18 cellular contexts compared by ENCODE assay signal in genomic region chr4:107213880-107214279, GRCh38.
A peak's percentile ranks its signal among the peaks of the same experiment; 100 is the strongest.
DNase-seq lines count a peak whose midpoint lies in the region; ATAC-seq and TF ChIP-seq lines count a peak whose summit lies in the region.
"Had no signal": no experiment of that assay in that cellular context is flagged by ENCODE, and none has a peak within 500 bp of the region (broad histone marks: within the 10 kb centered on the region; RNA-seq: fewer than 3 reads in every experiment).

No MANE protein-coding gene starts in this region.

- H3K4me1 ChIP-seq in SK-N-SH (ENCODE audit: control insufficient read depth in 1 of 2, insufficient read depth in 2 of 2, low read depth in 1 of 2, low read length in 1 of 2) (peaks cover 27 to 36% of the 10 kb centered on the region in 2 experiments), smooth muscle cell (ENCODE audit: low read depth) (no peaks in the 10 kb centered on the region)

- POLR2A ChIA-PET in SK-N-SH (lab: Yijun Ruan, JAX): no interaction called here

- H3K9me3 ChIP-seq in SK-N-SH (no peaks in the 10 kb centered on the region), smooth muscle cell (replicated peaks; ENCODE audit: low read depth) (no peaks in the 10 kb centered on the region)
- H3K9me3 ChIP-seq: BE2C had no signal

- no peak for TF ChIP-seq CTCF in SK-N-SH (IDR thresholded peaks at IDR 0.05)
- TF ChIP-seq CTCF in smooth muscle cell (IDR thresholded peaks at IDR 0.05; ENCODE audit: borderline replicate concordance, insufficient read depth, poor library complexity, severe bottlenecking): no peak

- H3K36me3 ChIP-seq in SK-N-SH (replicated peaks in 1 of 2; ENCODE audit: control insufficient read depth in 1 of 2, insufficient read depth in 2 of 2, low read length in 1 of 2) (no peaks in the 10 kb centered on the region), smooth muscle cell (ENCODE audit: low read depth) (no peaks in the 10 kb centered on the region)
- H3K36me3 ChIP-seq: BE2C had no signal

- DNase-seq in EL: peak; percentile 61
- no peak for DNase-seq in SK-N-SH
- DNase-seq in fibroblast of peridontal ligament (ENCODE audit: extremely low read depth): peak; percentile 46
- no peak for DNase-seq in smooth muscle cell (lab: John Stamatoyannopoulos, UW; ENCODE audit: unreplicated experiment)
- DNase-seq in DMS79 treated with DMSO at 0.1 percent for 48 hours (lab: John Stamatoyannopoulos, UW): no peak
- no peak for DNase-seq in stimulated activated CD4-positive, alpha-beta T cell treated with anti-CD3 and anti-CD28 coated beads, Interleukin-2, amount 100 ng/mL, for 48 hours
- DNase-seq: Calu3; CD4-positive, alpha-beta memory T cell; GDM1; H7; NCI-H1105; NCI-H1694; NCI-H2227 treated with DMSO at 0.1 percent for 48 hours had no signal

- no peaks in the 10 kb centered on the region for H4K20me1 ChIP-seq in SK-N-SH (ENCODE audit: insufficient read depth)
- H4K20me1 ChIP-seq in smooth muscle cell (ENCODE audit: low read depth): no peaks in the 10 kb centered on the region

- WGBS in SK-N-SH (ENCODE audit: low lambda C conversion rate): 6% methylated on average over 2 of the region's 2 CpGs
- WGBS in smooth muscle cell (ENCODE audit: low lambda C conversion rate): 80% methylated on average over 2 of the region's 2 CpGs

- ATAC-seq in HG03025 (IDR thresholded peaks at IDR 0.05; ENCODE audit: low FRiP score, unreplicated experiment): no peak
- ATAC-seq: Panc1, Right ventricle myocardium inferior had no signal

- peaks cover 23% of the 10 kb centered on the region for H3F3A ChIP-seq in SK-N-SH (replicated peaks; ENCODE audit: insufficient read depth)
- H3F3A ChIP-seq in smooth muscle cell (ENCODE audit: low read depth): no peaks in the 10 kb centered on the region

- H3K27me3 ChIP-seq in SK-N-SH (ENCODE audit: insufficient read depth) (no peaks in the 10 kb centered on the region), smooth muscle cell (ENCODE audit: low read depth) (no peaks in the 10 kb centered on the region)
- H3K27me3 ChIP-seq: BE2C had no signal

- H3K27ac ChIP-seq in SK-N-SH (ENCODE audit: low read depth in 2 of 2, low read length in 1 of 2): peak overlapping the region; percentile 83 to 100
- H3K27ac ChIP-seq in smooth muscle cell (ENCODE audit: low read depth): peak overlapping the region; percentile 20
- H3K27ac ChIP-seq: SK-N-MC had no signal

- H3K9ac ChIP-seq in SK-N-SH: no peak overlapping the region
- H3K9ac ChIP-seq in smooth muscle cell (ENCODE audit: low read depth): no peak overlapping the region

- H3K4me3 ChIP-seq in SK-N-SH (ENCODE audit: low read depth in 2 of 2, low read length in 1 of 2) (no peak overlapping the region; a peak in 1 of 4 replicates), smooth muscle cell (no peak overlapping the region)
- H3K4me3 ChIP-seq: SK-N-MC had no signal

- H3K4me2 ChIP-seq in SK-N-SH: peak overlapping the region; percentile 29; the same call in 1 of the 2 replicates
- peak overlapping the region; percentile 20 for H3K4me2 ChIP-seq in smooth muscle cell

- no peak for TF ChIP-seq RAD21 in SK-N-SH (IDR thresholded peaks at IDR 0.05; ENCODE audit: low read length)

- peak in 1 of 2 experiments; percentile 39; a peak in 1 of 4 replicates for TF ChIP-seq EP300 in SK-N-SH (IDR thresholded peaks at IDR 0.05; ENCODE audit: borderline replicate concordance in 1 of 2, low read depth in 1 of 2, low read length in 1 of 2)

- H3K79me2 ChIP-seq in SK-N-SH (ENCODE audit: insufficient read depth): no peaks in the 10 kb centered on the region
- H3K79me2 ChIP-seq in smooth muscle cell (ENCODE audit: low read depth): peaks cover 5% of the 10 kb centered on the region

- H2AFZ ChIP-seq in SK-N-SH (ENCODE audit: low read depth): peak overlapping the region; percentile 39; the same call in 1 of the 2 replicates
- no peak overlapping the region for H2AFZ ChIP-seq in smooth muscle cell (ENCODE audit: low read depth)

- H3K9me2 ChIP-seq in SK-N-SH: no peaks in the 10 kb centered on the region

- CTCF ChIA-PET in SK-N-SH (lab: Yijun Ruan, JAX): no interaction called here

TF ChIP-seq in SK-N-SH, 30 proteins besides CTCF, POLR2A, EP300 and RAD21 (continues in another document):
- no peak for TF ChIP-seq SIN3A (IDR thresholded peaks at IDR 0.05; ENCODE audit: borderline replicate concordance, low read depth, low read length)
- TF ChIP-seq MEF2A (IDR thresholded peaks at IDR 0.05; ENCODE audit: borderline replicate concordance, low read depth): peak; percentile 16
- TF ChIP-seq IRF3 (IDR thresholded peaks at IDR 0.05; ENCODE audit: low read depth, low read length): no peak
- TF ChIP-seq, protein P1, sequence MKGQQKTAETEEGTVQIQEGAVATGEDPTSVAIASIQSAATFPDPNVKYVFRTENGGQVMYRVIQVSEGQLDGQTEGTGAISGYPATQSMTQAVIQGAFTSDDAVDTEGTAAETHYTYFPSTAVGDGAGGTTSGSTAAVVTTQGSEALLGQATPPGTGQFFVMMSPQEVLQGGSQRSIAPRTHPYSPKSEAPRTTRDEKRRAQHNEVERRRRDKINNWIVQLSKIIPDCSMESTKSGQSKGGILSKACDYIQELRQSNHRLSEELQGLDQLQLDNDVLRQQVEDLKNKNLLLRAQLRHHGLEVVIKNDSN (IDR thresholded peaks at IDR 0.05; ENCODE audit: borderline replicate concordance, low read depth): no peak
- TF ChIP-seq, protein P2, sequence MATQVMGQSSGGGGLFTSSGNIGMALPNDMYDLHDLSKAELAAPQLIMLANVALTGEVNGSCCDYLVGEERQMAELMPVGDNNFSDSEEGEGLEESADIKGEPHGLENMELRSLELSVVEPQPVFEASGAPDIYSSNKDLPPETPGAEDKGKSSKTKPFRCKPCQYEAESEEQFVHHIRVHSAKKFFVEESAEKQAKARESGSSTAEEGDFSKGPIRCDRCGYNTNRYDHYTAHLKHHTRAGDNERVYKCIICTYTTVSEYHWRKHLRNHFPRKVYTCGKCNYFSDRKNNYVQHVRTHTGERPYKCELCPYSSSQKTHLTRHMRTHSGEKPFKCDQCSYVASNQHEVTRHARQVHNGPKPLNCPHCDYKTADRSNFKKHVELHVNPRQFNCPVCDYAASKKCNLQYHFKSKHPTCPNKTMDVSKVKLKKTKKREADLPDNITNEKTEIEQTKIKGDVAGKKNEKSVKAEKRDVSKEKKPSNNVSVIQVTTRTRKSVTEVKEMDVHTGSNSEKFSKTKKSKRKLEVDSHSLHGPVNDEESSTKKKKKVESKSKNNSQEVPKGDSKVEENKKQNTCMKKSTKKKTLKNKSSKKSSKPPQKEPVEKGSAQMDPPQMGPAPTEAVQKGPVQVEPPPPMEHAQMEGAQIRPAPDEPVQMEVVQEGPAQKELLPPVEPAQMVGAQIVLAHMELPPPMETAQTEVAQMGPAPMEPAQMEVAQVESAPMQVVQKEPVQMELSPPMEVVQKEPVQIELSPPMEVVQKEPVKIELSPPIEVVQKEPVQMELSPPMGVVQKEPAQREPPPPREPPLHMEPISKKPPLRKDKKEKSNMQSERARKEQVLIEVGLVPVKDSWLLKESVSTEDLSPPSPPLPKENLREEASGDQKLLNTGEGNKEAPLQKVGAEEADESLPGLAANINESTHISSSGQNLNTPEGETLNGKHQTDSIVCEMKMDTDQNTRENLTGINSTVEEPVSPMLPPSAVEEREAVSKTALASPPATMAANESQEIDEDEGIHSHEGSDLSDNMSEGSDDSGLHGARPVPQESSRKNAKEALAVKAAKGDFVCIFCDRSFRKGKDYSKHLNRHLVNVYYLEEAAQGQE (IDR thresholded peaks at IDR 0.05; ENCODE audit: low read depth, low read length): no peak
- TF ChIP-seq, protein P3, sequence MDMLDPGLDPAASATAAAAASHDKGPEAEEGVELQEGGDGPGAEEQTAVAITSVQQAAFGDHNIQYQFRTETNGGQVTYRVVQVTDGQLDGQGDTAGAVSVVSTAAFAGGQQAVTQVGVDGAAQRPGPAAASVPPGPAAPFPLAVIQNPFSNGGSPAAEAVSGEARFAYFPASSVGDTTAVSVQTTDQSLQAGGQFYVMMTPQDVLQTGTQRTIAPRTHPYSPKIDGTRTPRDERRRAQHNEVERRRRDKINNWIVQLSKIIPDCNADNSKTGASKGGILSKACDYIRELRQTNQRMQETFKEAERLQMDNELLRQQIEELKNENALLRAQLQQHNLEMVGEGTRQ (IDR thresholded peaks at IDR 0.05; ENCODE audit: borderline replicate concordance, low read depth, low read length): no peak
- peak; percentile 53 for TF ChIP-seq TEAD4 (IDR thresholded peaks at IDR 0.05; ENCODE audit: borderline replicate concordance, insufficient read depth)
- TF ChIP-seq CHD2 (IDR thresholded peaks at IDR 0.05; ENCODE audit: low read length, partially characterized antibody): no peak
- no peak for TF ChIP-seq NRF1 (IDR thresholded peaks at IDR 0.05; ENCODE audit: low read depth, low read length)
- peak; percentile 44; the same call in 1 of the 2 replicates for TF ChIP-seq NFIC (IDR thresholded peaks at IDR 0.05; ENCODE audit: borderline replicate concordance)
- no peak for TF ChIP-seq MAX (IDR thresholded peaks at IDR 0.05; ENCODE audit: low read depth)
- no peak for TF ChIP-seq ELF1 (IDR thresholded peaks at IDR 0.05)
- TF ChIP-seq FOSL2 (IDR thresholded peaks at IDR 0.05; ENCODE audit: borderline replicate concordance, low read depth): peak; percentile 35; the same call in 1 of the 2 replicates
- TF ChIP-seq TAF1 (IDR thresholded peaks at IDR 0.05; ENCODE audit: borderline replicate concordance, low read depth, low read length): no peak
- TF ChIP-seq FOXJ3 (CRISPR knock-in tag; IDR thresholded peaks at IDR 0.05): no peak
- peak; percentile 48; the same call in 1 of the 2 replicates for TF ChIP-seq TCF12 (IDR thresholded peaks at IDR 0.05)

Comparison
In these comparisons a context has a peak if more than half of its experiments do, and no peak if none do; other contexts are left out.
1. DNase-seq: peak in EL (single experiment) and fibroblast of peridontal ligament (single experiment); none in SK-N-SH (single experiment), smooth muscle cell (single experiment), DMS79 treated with DMSO at 0.1 percent for 48 hours (single experiment) and stimulated activated CD4-positive, alpha-beta T cell treated with anti-CD3 and anti-CD28 coated beads, Interleukin-2, amount 100 ng/mL, for 48 hours (0 of 2).